9 cellular contexts compared by ENCODE assay signal in the genomic region with DNA sequence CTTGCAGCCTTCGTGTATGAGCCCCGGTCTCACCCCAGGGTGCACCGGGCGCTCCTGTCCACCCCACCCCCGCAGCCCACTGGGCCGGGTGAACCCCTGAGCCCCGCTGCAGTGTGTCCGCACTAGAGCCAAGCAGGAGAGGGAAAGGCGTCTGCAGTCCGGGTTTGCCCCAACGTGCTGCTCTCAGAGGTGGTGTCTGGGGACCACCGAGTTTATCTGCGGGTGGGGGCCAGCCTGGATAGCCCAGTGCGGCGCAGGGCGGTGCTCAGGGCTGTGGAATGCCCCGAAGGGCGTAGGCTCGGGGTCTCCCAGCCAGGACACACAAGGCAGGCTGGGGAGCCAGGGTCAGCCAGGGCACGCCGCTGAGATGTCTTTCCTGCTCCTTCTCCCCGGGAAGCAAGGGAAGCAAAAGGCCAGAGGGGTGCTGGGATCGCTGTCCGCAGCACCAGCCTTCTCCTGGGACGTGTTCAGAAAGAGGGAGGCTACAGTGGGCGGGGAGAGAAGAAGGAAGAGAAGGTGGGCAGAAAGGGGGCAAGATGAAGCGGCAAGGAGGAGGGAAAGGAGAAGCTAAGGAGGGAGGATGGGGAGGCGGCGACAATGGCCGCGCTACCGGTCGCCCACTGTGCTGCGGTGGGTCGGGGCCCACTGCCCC. TPM values are rescaled to one million over a fixed set of nuclear protein-coding genes. Genes with fewer than 3 reads are reported as not detected.
DNase-seq lines count a peak whose midpoint lies in the region; ATAC-seq and TF ChIP-seq lines count a peak whose summit lies in the region.
"Had no signal": no experiment of that assay in that cellular context is flagged by ENCODE, and none has a peak within 500 bp of the region (broad histone marks: within the 10 kb centered on the region; RNA-seq: fewer than 3 reads in every experiment).

No MANE protein-coding gene starts in this region.

- TF ChIP-seq CTCF in CD14-positive monocyte (IDR thresholded peaks at IDR 0.05), result no peak

- no peaks in the 10 kb centered on the region for H3K27me3 ChIP-seq in mucosa of stomach (ENCODE audit: control insufficient read depth, insufficient read depth, low read length)

- H3K36me3 Mint-ChIP-seq in CD14-positive monocyte, result no peaks in the 10 kb centered on the region

- H3K9me3 ChIP-seq in mucosa of stomach (ENCODE audit: control insufficient read depth, low read length), result no peaks in the 10 kb centered on the region

- no peak for ATAC-seq in HG02981 (IDR thresholded peaks at IDR 0.05; ENCODE audit: unreplicated experiment)
- ATAC-seq in GM21360 (IDR thresholded peaks at IDR 0.05; ENCODE audit: unreplicated experiment), result no peak

- no peaks in the 10 kb centered on the region for H3K36me3 ChIP-seq in mucosa of stomach (ENCODE audit: control insufficient read depth, insufficient read depth, low read length)

- peaks cover 33% of the 10 kb centered on the region for H3K4me1 Mint-ChIP-seq in CD14-positive monocyte

- H3K4me3 Mint-ChIP-seq in CD14-positive monocyte, result peak overlapping the region; percentile 78 to 91

- DNase-seq in CD14-positive monocyte (ENCODE audit: low spot score) (no peak), ecto neural progenitor cell (ENCODE audit: low spot score) (peak; percentile 57), GM19240 (ENCODE audit: insufficient read length, low spot score) (no peak)
- DNase-seq in Jurkat, Clone E6-1 (ENCODE audit: low read depth, low spot score), result no peak
- DNase-seq in activated CD8-positive, alpha-beta memory T cell treated with anti-CD3 and anti-CD28 coated beads, Interleukin-2, amount 50 U/mL, for 48 hours, result no peak

- H3K9ac ChIP-seq in mucosa of stomach (ENCODE audit: low read length), result peak overlapping the region; percentile 81

- peaks cover 0 to 2% (median 0%) of the 10 kb centered on the region in 7 donors for H3K9me3 Mint-ChIP-seq in CD14-positive monocyte

- peak overlapping the region; percentile 47 for H3K4me3 ChIP-seq in Jurkat, Clone E6-1 (ENCODE audit: low read length)
- H3K4me3 ChIP-seq in mucosa of stomach (ENCODE audit: low read length), result peak overlapping the region; percentile 46

- intact Hi-C loops in CD14-positive monocyte (cut with micrococcal nuclease), result no loop called here

- peaks cover 3 to 25% (median 8%) of the 10 kb centered on the region in 3 donors for H3K27me3 Mint-ChIP-seq in CD14-positive monocyte (ENCODE audit: low read depth in 3 of 3)

- peaks cover 5% of the 10 kb centered on the region for H3K4me1 ChIP-seq in mucosa of stomach (ENCODE audit: control insufficient read depth, insufficient read depth, low read length)

- H3K27ac Mint-ChIP-seq in CD14-positive monocyte, result peak overlapping the region in 2 of 7 donors; percentile 6 to 31

RNA-seq across cellular contexts. Expression of a gene that starts 56.6 kb away (rescaled TPM):
- not detected for polyA plus RNA-seq in CD14-positive monocyte
- not detected for polyA plus RNA-seq in Jurkat, Clone E6-1 (2012; ENCODE audit: insufficient read depth, insufficient read length)
- polyA plus RNA-seq: neural cell had no signal
